21 cellular contexts compared by ENCODE assay signal in genomic region chr10:69141304-69141703, GRCh38. TPM values are rescaled to one million over a fixed set of nuclear protein-coding genes. Genes with fewer than 3 reads are reported as not detected.
DNase-seq lines count a peak whose midpoint lies in the region; ATAC-seq and TF ChIP-seq lines count a peak whose summit lies in the region.
"Had no signal": no experiment of that assay in that cellular context is flagged by ENCODE, and none has a peak within 500 bp of the region (broad histone marks: within the 10 kb centered on the region; RNA-seq: fewer than 3 reads in every experiment).

No MANE protein-coding gene starts in this region.

- H3K4me3 Mint-ChIP-seq in CD4-positive, alpha-beta T cell: no peak overlapping the region
- no peak overlapping the region for H3K4me3 Mint-ChIP-seq in H9
- H3K4me3 Mint-ChIP-seq: T-cell had no signal

- H2BK120ac ChIP-seq in H9 (ENCODE audit: low read depth, low read length, poor library complexity, severe bottlenecking): no peak overlapping the region

- H2AFZ ChIP-seq in H9 (ENCODE audit: low read length): no peak overlapping the region

- no peak overlapping the region for H3K56ac ChIP-seq in H9 (ENCODE audit: insufficient read length, low read depth, low read length)

- in situ Hi-C loops in Panc1 (cut with HindIII; ENCODE audit: low pct_unique_long_range_greater_than_20kb, low sequenced_read_pairs): no loop called here

- H3K4me3 ChIP-seq in Panc1 (ENCODE audit: low read depth in 2 of 2, low read length in 2 of 2): no peak overlapping the region
- no peak overlapping the region for H3K4me3 ChIP-seq in epithelial cell of proximal tubule (ENCODE audit: low read depth, low read length)
- H3K4me3 ChIP-seq: BLaER1 treated with 17β-estradiol and CSF1 and Interleukin-3, amounts not matched to agents 10 nM and 100 nM; SK-N-MC had no signal

- no CpG with 5 or more reads among the region's 1 CpG for WGBS in H9 (ENCODE audit: extremely low coverage, insufficient read length, low lambda C conversion rate)

- H3K79me1 ChIP-seq in H9 (ENCODE audit: insufficient read depth, low read depth, low read length, poor library complexity, severe bottlenecking): no peaks in the 10 kb centered on the region

- POLR2A ChIA-PET in CD4-positive, alpha-beta T cell (lab: Charles Lee): no interaction called here
- POLR2A ChIA-PET in Panc1 (lab: Charles Lee): interaction anchor here (0.6 kb wide), 1 partner anchor 57 kb away, joined by 3 read pairs; no protein-coding TSS in a partner anchor

- no peak for TF ChIP-seq CTCF in CD4-positive, alpha-beta T cell (IDR thresholded peaks at IDR 0.05)
- TF ChIP-seq CTCF in H9 (conservative IDR thresholded peaks at IDR 0.05) (peak; percentile 21; the same call in 1 of the 3 replicates), Panc1 (IDR thresholded peaks at IDR 0.05) (no peak; the same call in 1 of the 2 replicates), epithelial cell of proximal tubule (conservative IDR thresholded peaks at IDR 0.05; ENCODE audit: low read depth, low read length) (peak; percentile 17), GM20000 (IDR thresholded peaks at IDR 0.05; ENCODE audit: extremely low read depth, missing control alignments) (no peak)

- no peak overlapping the region for H4K8ac ChIP-seq in H9 (replicated peaks; ENCODE audit: insufficient read length, low read depth, low read length)

- no peaks in the 10 kb centered on the region for H3K9me3 Mint-ChIP-seq in CD4-positive, alpha-beta T cell
- no peaks in the 10 kb centered on the region for H3K9me3 Mint-ChIP-seq in H9
- H3K9me3 Mint-ChIP-seq: T-cell had no signal

- no peak overlapping the region for H3T11ph ChIP-seq in H9 (ENCODE audit: low read length)

- H2BK12ac ChIP-seq in H9 (ENCODE audit: insufficient read length, low read depth, low read length): no peak overlapping the region

- H2BK20ac ChIP-seq in H9 (ENCODE audit: low read depth, low read length, poor library complexity, severe bottlenecking): no peak overlapping the region

- no peak overlapping the region for H4K91ac ChIP-seq in H9 (ENCODE audit: insufficient read length, low read depth, low read length)

- no peaks in the 10 kb centered on the region for H3K27me3 ChIP-seq in CD4-positive, alpha-beta T cell (ENCODE audit: control insufficient read depth, insufficient read depth, low read length)
- H3K27me3 ChIP-seq in H9 (ENCODE audit: insufficient read depth, low read length) (no peaks in the 10 kb centered on the region), Panc1 (ENCODE audit: control insufficient read depth, insufficient read depth, low read length) (no peaks in the 10 kb centered on the region)
- H3K27me3 ChIP-seq: BLaER1 treated with 17β-estradiol and CSF1 and Interleukin-3, amounts not matched to agents 10 nM and 100 nM had no signal

- H3K4me1 ChIP-seq in H9 (ENCODE audit: insufficient read depth, low read length): no peaks in the 10 kb centered on the region
- H3K4me1 ChIP-seq in Panc1 (ENCODE audit: control insufficient read depth, insufficient read depth, low read length): no peaks in the 10 kb centered on the region

- no peak overlapping the region for H2BK5ac ChIP-seq in H9 (ENCODE audit: insufficient read length, low read length)

- no peak overlapping the region for H3K4ac ChIP-seq in H9 (ENCODE audit: low read depth, low read length)

- intact Hi-C loops in CD4-positive, alpha-beta T cell (cut with DNase I, micrococcal nuclease): no loop called here
- intact Hi-C loops in Panc1 (cut with micrococcal nuclease; ENCODE audit: unreplicated experiment): no loop called here

- no peak overlapping the region for H2BK15ac ChIP-seq in H9 (ENCODE audit: low read depth, low read length)

- no peak overlapping the region for H3K9ac ChIP-seq in H9 (ENCODE audit: extremely low read depth, insufficient read length, low read length)
- H3K9ac ChIP-seq: BLaER1 treated with 17β-estradiol and CSF1 and Interleukin-3, amounts not matched to agents 10 nM and 100 nM had no signal

- H3K14ac ChIP-seq in H9 (ENCODE audit: insufficient read depth, low read length): no peak overlapping the region

- H3K27ac Mint-ChIP-seq in CD4-positive, alpha-beta T cell: peak overlapping the region; percentile 54
- no peak overlapping the region for H3K27ac Mint-ChIP-seq in H9
- H3K27ac Mint-ChIP-seq: T-cell had no signal

- no peak overlapping the region for H3K18ac ChIP-seq in H9 (ENCODE audit: insufficient read length, low read depth, low read length)

- no peak overlapping the region for H4K5ac ChIP-seq in H9 (ENCODE audit: insufficient read length, low read depth, low read length)

- H3K23me2 ChIP-seq in H9 (ENCODE audit: insufficient read length, low read depth, low read length, poor library complexity, severe bottlenecking): no peaks in the 10 kb centered on the region

- no peaks in the 10 kb centered on the region for H3K27me3 Mint-ChIP-seq in CD4-positive, alpha-beta T cell
- H3K27me3 Mint-ChIP-seq in H9 (ENCODE audit: low read depth): no peaks in the 10 kb centered on the region; the same call in 1 of the 2 replicates
- H3K27me3 Mint-ChIP-seq: T-cell had no signal

- no peak overlapping the region for H3K27ac ChIP-seq in CD4-positive, alpha-beta T cell (ENCODE audit: low read depth, low read length)
- H3K27ac ChIP-seq in H9 (ENCODE audit: insufficient read length, low read depth, low read length) (no peak overlapping the region), Panc1 (ENCODE audit: low read length) (no peak overlapping the region)
- H3K27ac ChIP-seq: BLaER1 treated with 17β-estradiol and CSF1 and Interleukin-3, amounts not matched to agents 10 nM and 100 nM; SK-N-MC had no signal

- ATAC-seq in CD4-positive, alpha-beta T cell (ENCODE audit: poor library complexity): no peak
- ATAC-seq in Panc1 (no peak), GM21528 (IDR thresholded peaks at IDR 0.05; ENCODE audit: low FRiP score, unreplicated experiment) (no peak)
- ATAC-seq: T-cell had no signal

- H3K9me3 ChIP-seq in CD4-positive, alpha-beta T cell (ENCODE audit: control insufficient read depth, low read length): no peaks in the 10 kb centered on the region
- H3K9me3 ChIP-seq in H9 (ENCODE audit: control insufficient read depth, low read depth, low read length) (no peaks in the 10 kb centered on the region), Panc1 (ENCODE audit: control insufficient read depth, insufficient read depth, low read depth, low read length) (no peaks in the 10 kb centered on the region)
- H3K9me3 ChIP-seq: BLaER1 treated with 17β-estradiol and CSF1 and Interleukin-3, amounts not matched to agents 10 nM and 100 nM had no signal

- H3K4me2 ChIP-seq in H9 (ENCODE audit: insufficient read depth, insufficient read length, low read length): no peak overlapping the region
- H3K4me2 ChIP-seq: BLaER1 treated with 17β-estradiol and CSF1 and Interleukin-3, amounts not matched to agents 10 nM and 100 nM had no signal

- CTCF ChIA-PET in CD4-positive, alpha-beta T cell (lab: Charles Lee): interaction anchor here (0.5 kb wide), 1 partner anchor 218 kb away, joined by 4 read pairs; no protein-coding TSS in a partner anchor
- CTCF ChIA-PET in Panc1 (lab: Charles Lee): no interaction called here

- DNase-seq in CD4-positive, alpha-beta T cell: no peak
- DNase-seq in H9 (no peak), Panc1 (ENCODE audit: low read depth, low spot score) (no peak), epithelial cell of proximal tubule (ENCODE audit: low read depth) (no peak), DMS79 (lab: John Stamatoyannopoulos, UW) (no peak), GM20000 (ENCODE audit: low spot score) (no peak), NCI-H524 treated with DMSO at 0.1 percent for 48 hours (lab: John Stamatoyannopoulos, UW) (no peak)
- DNase-seq: DMS79 treated with DMSO at 0.1 percent for 48 hours; HCEC 1CT; NCI-H1105; NCI-H2081; NCI-H2171 treated with DMSO at 0.1 percent for 48 hours; NCI-H446; NCI-H748 treated with DMSO at 0.1 percent for 48 hours; NK-92 treated with Interleukin-12 subunit alpha and Interleukin-12 subunit beta, amount 100 ng/mL, for 24 hours; SHP77; T-cell had no signal

- no peaks in the 10 kb centered on the region for H3K79me2 ChIP-seq in H9 (ENCODE audit: insufficient read depth, low read length)

- TSS peak; percentile 9 for BruUV-seq in Panc1 (replicated peaks; lab: Mats Ljungman, UMichigan)

- peaks cover 44% of the 10 kb centered on the region for H3K36me3 Mint-ChIP-seq in CD4-positive, alpha-beta T cell (ENCODE audit: low read depth)
- peaks cover 0 to 6% (median 0%) of the 10 kb centered on the region in 3 experiments; a peak in 2 of 7 replicates for H3K36me3 Mint-ChIP-seq in H9 (ENCODE audit: insufficient read depth in 1 of 3, low read depth in 3 of 3)

- no peak overlapping the region for H2AK5ac ChIP-seq in H9 (ENCODE audit: insufficient read length, low read length)

- no peaks in the 10 kb centered on the region for H4K20me1 ChIP-seq in H9 (ENCODE audit: control insufficient read depth, insufficient read depth, insufficient read length)

- H3K36me3 ChIP-seq in Panc1 (ENCODE audit: control insufficient read depth, insufficient read depth, low read length): no peaks in the 10 kb centered on the region; the same call in 1 of the 2 replicates

- peaks cover 56% of the 10 kb centered on the region for H3K4me1 Mint-ChIP-seq in CD4-positive, alpha-beta T cell (ENCODE audit: low read depth)
- H3K4me1 Mint-ChIP-seq in H9: no peaks in the 10 kb centered on the region

- H3K23ac ChIP-seq in H9 (ENCODE audit: insufficient read length, low read depth, low read length): no peak overlapping the region

RNA-seq across cellular contexts. Expression of gene VPS26A, which starts 17.3 kb away (rescaled TPM):
- total RNA-seq in CD4-positive, alpha-beta T cell: 10 to 100 TPM; 32.8 to 33.0 TPM
- total RNA-seq in H9 (2021) (41.8 and 43.8 TPM in 2 replicates), Panc1 (2021; ENCODE audit: unreplicated experiment) (88.9 TPM), epithelial cell of proximal tubule (23.6 and 25.0 TPM in 2 replicates)
- 57.3 TPM for polyA plus RNA-seq in Panc1 (2012; ENCODE audit: insufficient read length)

RNA-seq across cellular contexts. Expression of gene SUPV3L1, which starts 38.7 kb away (rescaled TPM):
- total RNA-seq in CD4-positive, alpha-beta T cell: 10 to 100 TPM; 78.1 to 78.7 TPM
- 54.3 and 57.3 TPM in 2 replicates for total RNA-seq in H9 (2021)
- 65.0 TPM for total RNA-seq in Panc1 (2021; ENCODE audit: unreplicated experiment)
- polyA plus RNA-seq in Panc1 (2012; ENCODE audit: insufficient read length): 32.1 TPM
- total RNA-seq in epithelial cell of proximal tubule: 29.0 and 38.0 TPM in 2 replicates

RNA-seq across cellular contexts. Expression of gene SRGN, which starts 53.4 kb away (rescaled TPM):
- total RNA-seq in CD4-positive, alpha-beta T cell: 100 to 1,000 TPM; 342 to 353 TPM
- total RNA-seq in H9 (2021) (not detected in 2 replicates), Panc1 (2021; ENCODE audit: unreplicated experiment) (8.5 TPM), epithelial cell of proximal tubule (8.5 and 121 TPM in 2 replicates)
- 2.7 TPM for polyA plus RNA-seq in Panc1 (2012; ENCODE audit: insufficient read length)
- total RNA-seq: HT-29 had no signal

Comparison
In these comparisons a context has a peak if more than half of its experiments do, and no peak if none do; other contexts are left out.
1. CTCF ChIP-seq: peak in H9 (single experiment) and epithelial cell of proximal tubule (single experiment); none in CD4-positive, alpha-beta T cell (single experiment), Panc1 (single experiment) and GM20000 (single experiment).